Comparison of ENCODE assay signal across 8 cellular contexts in genomic region chr17:7850970-7851437, GRCh38.
DNase-seq lines count a peak whose midpoint lies in the region; ATAC-seq and TF ChIP-seq lines count a peak whose summit lies in the region.

No MANE protein-coding gene starts in this region.

- H3K9me3 ChIP-seq in RWPE2 (ENCODE audit: severe bottlenecking): no peaks in the 10 kb centered on the region

- no peaks in the 10 kb centered on the region for H3K9me3 Mint-ChIP-seq in activated T-cell treated with anti-CD3 and anti-CD28 coated beads, Interleukin-2, amount 50 U/mL, for 24 hours
- H3K9me3 Mint-ChIP-seq in effector memory CD8-positive, alpha-beta T cell: no peaks in the 10 kb centered on the region
- no peaks in the 10 kb centered on the region for H3K9me3 Mint-ChIP-seq in stimulated activated effector memory CD8-positive, alpha-beta T cell treated with anti-CD3 and anti-CD28 coated beads, Interleukin-12 subunit alpha, Interleukin-12 subunit beta, amount 100 ng/mL, for 72 hours

- H3K27me3 Mint-ChIP-seq in activated T-cell treated with anti-CD3 and anti-CD28 coated beads, Interleukin-2, amount 50 U/mL, for 24 hours: no peaks in the 10 kb centered on the region
- no peaks in the 10 kb centered on the region for H3K27me3 Mint-ChIP-seq in effector memory CD8-positive, alpha-beta T cell

- H3K27ac Mint-ChIP-seq in activated T-cell treated with anti-CD3 and anti-CD28 coated beads, Interleukin-2, amount 50 U/mL, for 24 hours: peak overlapping the region; percentile 81
- H3K27ac Mint-ChIP-seq in effector memory CD8-positive, alpha-beta T cell: peak overlapping the region in 1 of 2 donors; percentile 95
- peak overlapping the region; percentile 79 for H3K27ac Mint-ChIP-seq in stimulated activated effector memory CD8-positive, alpha-beta T cell treated with anti-CD3 and anti-CD28 coated beads, Interleukin-12 subunit alpha, Interleukin-12 subunit beta, amount 100 ng/mL, for 72 hours

- ATAC-seq in RWPE2 (ENCODE audit: low read depth): peak; percentile 5; the same call in 1 of the 3 replicates
- ATAC-seq in effector memory CD8-positive, alpha-beta T cell (replicated peaks): peak; percentile 4
- no peak for ATAC-seq in stimulated activated effector memory CD8-positive, alpha-beta T cell treated with anti-CD3 and anti-CD28 coated beads, Interleukin-12 subunit alpha, Interleukin-12 subunit beta, amount 100 ng/mL, for 72 hours
- no peak for ATAC-seq in HG03045 (IDR thresholded peaks at IDR 0.05; ENCODE audit: unreplicated experiment)

- H3K4me1 Mint-ChIP-seq in activated T-cell treated with anti-CD3 and anti-CD28 coated beads, Interleukin-2, amount 50 U/mL, for 24 hours (ENCODE audit: low read depth): peaks cover 75% of the 10 kb centered on the region
- H3K4me1 Mint-ChIP-seq in effector memory CD8-positive, alpha-beta T cell (ENCODE audit: low read depth in 2 of 2): peaks cover 7 to 15% of the 10 kb centered on the region in 2 donors
- H3K4me1 Mint-ChIP-seq in stimulated activated effector memory CD8-positive, alpha-beta T cell treated with anti-CD3 and anti-CD28 coated beads, Interleukin-12 subunit alpha, Interleukin-12 subunit beta, amount 100 ng/mL, for 72 hours: peaks cover 61% of the 10 kb centered on the region

- H3K36me3 Mint-ChIP-seq in activated T-cell treated with anti-CD3 and anti-CD28 coated beads, Interleukin-2, amount 50 U/mL, for 24 hours (ENCODE audit: low read depth): peaks cover 74% of the 10 kb centered on the region
- H3K36me3 Mint-ChIP-seq in effector memory CD8-positive, alpha-beta T cell (ENCODE audit: insufficient read depth): peaks cover 69% of the 10 kb centered on the region
- no peaks in the 10 kb centered on the region for H3K36me3 Mint-ChIP-seq in stimulated activated effector memory CD8-positive, alpha-beta T cell treated with anti-CD3 and anti-CD28 coated beads, Interleukin-12 subunit alpha, Interleukin-12 subunit beta, amount 100 ng/mL, for 72 hours

- H3K4me3 Mint-ChIP-seq in activated T-cell treated with anti-CD3 and anti-CD28 coated beads, Interleukin-2, amount 50 U/mL, for 24 hours: peak overlapping the region; percentile 77
- peak overlapping the region; percentile 72 to 79 for H3K4me3 Mint-ChIP-seq in effector memory CD8-positive, alpha-beta T cell
- peak overlapping the region; percentile 60 for H3K4me3 Mint-ChIP-seq in stimulated activated effector memory CD8-positive, alpha-beta T cell treated with anti-CD3 and anti-CD28 coated beads, Interleukin-12 subunit alpha, Interleukin-12 subunit beta, amount 100 ng/mL, for 72 hours

- H3K36me3 ChIP-seq in RWPE2 (ENCODE audit: low read depth): peaks cover 58% of the 10 kb centered on the region

- H3K4me1 ChIP-seq in RWPE2 (ENCODE audit: insufficient read depth, poor library complexity, severe bottlenecking): no peaks in the 10 kb centered on the region

- no peak overlapping the region for H3K4me3 ChIP-seq in RWPE2 (ENCODE audit: severe bottlenecking)

- no peak for DNase-seq in activated T-cell treated with anti-CD3 and anti-CD28 coated beads, Interleukin-2, amount 50 U/mL, for 24 hours
- DNase-seq in activated T-cell treated with anti-CD3 and anti-CD28 coated beads, Interleukin-2, amount 50 U/mL, for 1 hour: no peak
- no peak for DNase-seq in RWPE2 (ENCODE audit: low spot score)
- no peak for DNase-seq in effector memory CD8-positive, alpha-beta T cell
- DNase-seq in stimulated activated effector memory CD8-positive, alpha-beta T cell treated with anti-CD3 and anti-CD28 coated beads, Interleukin-12 subunit alpha, Interleukin-12 subunit beta, amount 100 ng/mL, for 72 hours (ENCODE audit: low spot score in 2 of 2): no peak
- DNase-seq in GM10266 (ENCODE audit: extremely low spot score): no peak
- DNase-seq in glomerular visceral epithelial cell (ENCODE audit: extremely low spot score): no peak

- no peaks in the 10 kb centered on the region for H3K27me3 ChIP-seq in RWPE2 (ENCODE audit: insufficient read depth, poor library complexity, severe bottlenecking)

- H3K27ac ChIP-seq in RWPE2 (ENCODE audit: poor library complexity, severe bottlenecking): no peak overlapping the region

- TF ChIP-seq CTCF in RWPE2 (IDR thresholded peaks at IDR 0.05; ENCODE audit: poor library complexity, severe bottlenecking) (no peak), GM10266 (IDR thresholded peaks at IDR 0.05; ENCODE audit: control insufficient read depth, insufficient read depth, low read depth, missing control alignments) (no peak)

Comparison
In these comparisons a context has a peak if more than half of its experiments do, and no peak if none do; other contexts are left out.
1. ATAC-seq: peak in RWPE2 (single experiment) and effector memory CD8-positive, alpha-beta T cell (single experiment); none in stimulated activated effector memory CD8-positive, alpha-beta T cell treated with anti-CD3 and anti-CD28 coated beads, Interleukin-12 subunit alpha, Interleukin-12 subunit beta, amount 100 ng/mL, for 72 hours (single experiment) and HG03045 (single experiment).
2. Peak in every context shown above with its lines, with median percentiles within 50 percentile points of each other: H3K4me3 Mint-ChIP-seq.